In genomic region chr9:26165426-26165825, GRCh38 we compare ENCODE assay signal across 33 cellular contexts.
"Had no signal": no experiment of that assay in that cellular context is flagged by ENCODE, and none has a peak within 500 bp of the region (broad histone marks: within the 10 kb centered on the region; RNA-seq: fewer than 3 reads in every experiment).

No MANE protein-coding gene starts in this region.

- H3K9me3 ChIP-seq: MG63 had no signal

- H3K4me3 ChIP-seq: MG63 had no signal

- H3K9ac ChIP-seq: KMS-11 had no signal

- H3K4me2 ChIP-seq: KMS-11 had no signal

- H3K27me3 ChIP-seq: MG63 had no signal

- DNase-seq: Kasumi-1, MG63, MM.1S, MV-4-11, NCI-H1048, NCI-H1092, NCI-H1092 treated with DMSO at 0.1 percent for 48 hours, NCI-H1105, NCI-H1105 treated with DMSO at 0.1 percent for 48 hours, NCI-H1417, NCI-H1417 treated with DMSO at 0.1 percent for 48 hours, NCI-H1436, NCI-H1436 treated with DMSO at 0.1 percent for 48 hours, NCI-H146, NCI-H1694, NCI-H1694 treated with DMSO at 0.1 percent for 48 hours, NCI-H187, NCI-H187 treated with DMSO at 0.1 percent for 48 hours, NCI-H1930, NCI-H2029, NCI-H2029 treated with DMSO at 0.1 percent for 48 hours, NCI-H2081, NCI-H2081 treated with DMSO at 0.1 percent for 48 hours, NCI-H2107, NCI-H2171, NCI-H2171 treated with DMSO at 0.1 percent for 48 hours, NCI-H2227 treated with DMSO at 0.1 percent for 48 hours, NCI-H226, NCI-H345, NCI-H446, NCI-H446 treated with DMSO at 0.1 percent for 48 hours, NCI-H510A had no signal

- H3K27ac ChIP-seq: KMS-11 had no signal

- H3K36me3 ChIP-seq: MG63 had no signal
